In the genomic region with DNA sequence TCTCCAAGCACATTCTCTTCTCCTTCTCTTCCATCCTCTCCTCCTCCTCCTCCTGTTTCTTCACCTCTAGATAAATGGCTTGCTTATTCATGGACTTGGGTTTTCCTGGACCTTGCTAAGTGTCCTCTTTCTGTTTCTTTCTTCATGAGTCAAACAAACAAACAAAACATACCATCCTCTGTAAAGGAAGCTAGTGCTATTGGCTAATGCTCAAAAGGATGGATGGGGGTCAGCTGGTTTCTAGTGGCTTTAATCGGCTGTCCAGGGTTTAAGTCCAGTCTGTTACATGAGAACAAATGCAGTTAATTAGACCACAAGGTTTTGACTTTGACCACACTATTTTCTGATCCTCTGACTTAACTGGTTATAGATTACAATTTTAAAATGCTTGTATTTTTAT, we compare ENCODE assay signal across 21 cellular contexts.
DNase-seq lines count a peak whose midpoint lies in the region; ATAC-seq and TF ChIP-seq lines count a peak whose summit lies in the region.
"Had no signal": no experiment of that assay in that cellular context is flagged by ENCODE, and none has a peak within 500 bp of the region (broad histone marks: within the 10 kb centered on the region; RNA-seq: fewer than 3 reads in every experiment).

No MANE protein-coding gene starts in this region.

- peak overlapping the region; percentile 28 for H3K27ac Mint-ChIP-seq in MCF 10A (ENCODE audit: low read depth, unreplicated experiment)
- no peak overlapping the region for H3K27ac Mint-ChIP-seq in natural killer cell treated with Interleukin-12 subunit alpha and Interleukin-12 subunit beta and Interleukin-15 and Interleukin-18, amount 100 ng/mL, for 72 hours
- H3K27ac Mint-ChIP-seq: GM23338, H9 had no signal

- H3K4me1 Mint-ChIP-seq in MCF 10A (ENCODE audit: insufficient read depth, unreplicated experiment): peaks cover 46% of the 10 kb centered on the region
- no peaks in the 10 kb centered on the region for H3K4me1 Mint-ChIP-seq in natural killer cell treated with Interleukin-12 subunit alpha and Interleukin-12 subunit beta and Interleukin-15 and Interleukin-18, amount 100 ng/mL, for 72 hours (ENCODE audit: low read depth in 2 of 2)
- H3K4me1 Mint-ChIP-seq: GM23338, H9 had no signal

- no peaks in the 10 kb centered on the region for H3K36me3 ChIP-seq in breast epithelium
- no peaks in the 10 kb centered on the region for H3K36me3 ChIP-seq in adipocyte (ENCODE audit: control insufficient read depth, insufficient read depth, low read length, severe bottlenecking)

- no peak overlapping the region for H3K27ac ChIP-seq in breast epithelium
- H3K27ac ChIP-seq: 22Rv1, HL-60, RWPE1 had no signal

- POLR2A ChIA-PET in MCF 10A (lab: Yijun Ruan, JAX): interaction anchor here (0.8 to 2.5 kb wide), 5 partner anchors 8 to 160 kb away, joined by 3 to 10 read pairs (median 4); no protein-coding TSS in a partner anchor

- peaks cover 7% of the 10 kb centered on the region for H3K9me3 Mint-ChIP-seq in MCF 10A (ENCODE audit: unreplicated experiment)
- no peaks in the 10 kb centered on the region for H3K9me3 Mint-ChIP-seq in natural killer cell treated with Interleukin-12 subunit alpha and Interleukin-12 subunit beta and Interleukin-15 and Interleukin-18, amount 100 ng/mL, for 72 hours
- H3K9me3 Mint-ChIP-seq: GM23338 had no signal

- H3K4me1 ChIP-seq in breast epithelium (no peaks in the 10 kb centered on the region), adipocyte (ENCODE audit: control insufficient read depth, insufficient read depth, low read length) (peaks cover 46% of the 10 kb centered on the region)

- H3K9me3 ChIP-seq in breast epithelium (peaks cover 0 to 3% of the 10 kb centered on the region in 2 donors), adipocyte (ENCODE audit: control insufficient read depth, low read length) (peaks cover 3% of the 10 kb centered on the region)

- H3K27me3 ChIP-seq in breast epithelium: no peaks in the 10 kb centered on the region
- no peaks in the 10 kb centered on the region for H3K27me3 ChIP-seq in adipocyte (replicated peaks; ENCODE audit: control insufficient read depth, insufficient read depth, low read length)

- H3K27me3 Mint-ChIP-seq in MCF 10A (ENCODE audit: insufficient read depth, unreplicated experiment): no peaks in the 10 kb centered on the region
- peaks cover 18 to 50% of the 10 kb centered on the region in 2 donors for H3K27me3 Mint-ChIP-seq in natural killer cell treated with Interleukin-12 subunit alpha and Interleukin-12 subunit beta and Interleukin-15 and Interleukin-18, amount 100 ng/mL, for 72 hours

- H3K4me3 ChIP-seq in breast epithelium (no peak overlapping the region), adipocyte (ENCODE audit: low read length) (no peak overlapping the region)
- H3K4me3 ChIP-seq: GM23338 had no signal

- no peak overlapping the region for H3K9ac ChIP-seq in adipocyte (ENCODE audit: low read length)

- TF ChIP-seq CTCF in MCF 10A (IDR thresholded peaks at IDR 0.05; ENCODE audit: unreplicated experiment) (no peak), breast epithelium (IDR thresholded peaks at IDR 0.05) (no peak)

- BruUV-seq in MCF 10A (replicated peaks; lab: Mats Ljungman, UMichigan): no TSS peak

- ATAC-seq in natural killer cell treated with Interleukin-12 subunit alpha and Interleukin-12 subunit beta and Interleukin-15 and Interleukin-18, amount 100 ng/mL, for 72 hours: no peak
- ATAC-seq: GM23338, Panc1 had no signal

- H3K36me3 Mint-ChIP-seq in MCF 10A (ENCODE audit: insufficient read depth, unreplicated experiment): peaks cover 13% of the 10 kb centered on the region
- no peaks in the 10 kb centered on the region for H3K36me3 Mint-ChIP-seq in natural killer cell treated with Interleukin-12 subunit alpha and Interleukin-12 subunit beta and Interleukin-15 and Interleukin-18, amount 100 ng/mL, for 72 hours

- CTCF ChIA-PET in MCF 10A (lab: Yijun Ruan, JAX): interaction anchor here (1.5 to 1.6 kb wide), 2 partner anchors 11 to 296 kb away, joined by 4 to 5 read pairs; no protein-coding TSS in a partner anchor

- no peak for TF ChIP-seq POLR2A in breast epithelium (IDR thresholded peaks at IDR 0.05)

- no peak overlapping the region for H3K4me3 Mint-ChIP-seq in MCF 10A (ENCODE audit: unreplicated experiment)
- H3K4me3 Mint-ChIP-seq in natural killer cell treated with Interleukin-12 subunit alpha and Interleukin-12 subunit beta and Interleukin-15 and Interleukin-18, amount 100 ng/mL, for 72 hours: no peak overlapping the region
- H3K4me3 Mint-ChIP-seq: GM23338, H9 had no signal

- intact Hi-C loops in MCF 10A (cut with micrococcal nuclease) (no loop called here), breast epithelium (cut with DNase I; ENCODE audit: low total_unique reads) (no loop called here)

- DNase-seq in MCF 10A (ENCODE audit: unreplicated experiment) (no peak), breast epithelium (ENCODE audit: low spot score in 2 of 2) (no peak), adipocyte (ENCODE audit: low read depth) (peak; percentile 36), iris pigment epithelial cell (ENCODE audit: low read depth) (peak; percentile 60), nucleus accumbens (lab: John Stamatoyannopoulos, UW) (no peak), NCI-H1105 (lab: John Stamatoyannopoulos, UW) (no peak), kidney glomerular epithelial cell (lab: John Stamatoyannopoulos, UW) (no peak)
- DNase-seq in natural killer cell treated with Interleukin-12 subunit alpha and Interleukin-12 subunit beta and Interleukin-15 and Interleukin-18, amount 100 ng/mL, for 72 hours (ENCODE audit: low spot score): no peak
- DNase-seq: Calu3, DMS79 treated with DMSO at 0.1 percent for 48 hours, H9, MV-4-11, NCI-H1105 treated with DMSO at 0.1 percent for 48 hours, NCI-H1930, NCI-H526 treated with DMSO at 0.1 percent for 48 hours, SHP77 had no signal

Comparison
In these comparisons a context has a peak if more than half of its experiments do, and no peak if none do; other contexts are left out.
1. DNase-seq: peak in adipocyte (single experiment) and iris pigment epithelial cell (single experiment); none in MCF 10A (single experiment), breast epithelium (0 of 2), nucleus accumbens (0 of 56), NCI-H1105 (single experiment), natural killer cell treated with Interleukin-12 subunit alpha and Interleukin-12 subunit beta and Interleukin-15 and Interleukin-18, amount 100 ng/mL, for 72 hours (single experiment) and kidney glomerular epithelial cell (single experiment).